ENCODE assay signal across 17 cellular contexts in the genomic region with DNA sequence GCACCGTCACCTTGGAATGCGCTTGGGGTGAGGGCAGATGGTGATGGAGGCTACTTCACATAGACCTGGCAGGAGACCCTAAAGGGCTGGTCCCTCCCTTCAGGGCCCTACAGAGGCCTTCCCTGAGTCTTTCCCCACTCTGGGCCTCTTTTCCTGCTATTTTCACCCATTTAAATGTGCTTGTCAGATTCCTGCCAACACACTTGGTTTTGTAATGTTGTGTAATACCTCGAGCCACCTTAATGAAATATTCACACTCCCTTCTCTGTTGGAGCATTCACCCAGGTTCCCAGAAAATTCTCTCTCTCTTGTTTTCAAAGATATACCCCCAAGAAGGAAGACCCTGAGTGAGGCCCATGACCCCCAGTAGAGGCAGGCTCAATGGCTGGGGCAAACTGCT.
DNase-seq lines count a peak whose midpoint lies in the region; ATAC-seq and TF ChIP-seq lines count a peak whose summit lies in the region.
"Had no signal": no experiment of that assay in that cellular context is flagged by ENCODE, and none has a peak within 500 bp of the region (broad histone marks: within the 10 kb centered on the region; RNA-seq: fewer than 3 reads in every experiment).

No MANE protein-coding gene starts in this region.

- ATAC-seq in activated T-helper 17 cell treated with anti-CD3 and anti-CD28 coated beads, Interleukin-2, amount 50 U/mL, for 72 hours (replicated peaks), result no peak
- ATAC-seq in right lobe of liver, result peak; percentile 52 to 79 (median 64)
- ATAC-seq: HCT116 had no signal

- TF ChIP-seq CTCF in esophagus squamous epithelium (IDR thresholded peaks at IDR 0.05) (no peak), right lobe of liver (IDR thresholded peaks at IDR 0.05) (no peak), ascending aorta (IDR thresholded peaks at IDR 0.05) (no peak)

- H3K4me3 Mint-ChIP-seq in activated T-helper 17 cell treated with anti-CD3 and anti-CD28 coated beads, Interleukin-2, amount 50 U/mL, for 72 hours, result no peak overlapping the region
- H3K4me3 Mint-ChIP-seq: activated CD4-positive, alpha-beta memory T cell treated with anti-CD3 and anti-CD28 coated beads, Interleukin-2, amount 10 ng/mL, durations not matched to agents 7 days and 5 days had no signal

- no peaks in the 10 kb centered on the region for H3K9me3 Mint-ChIP-seq in activated T-helper 17 cell treated with anti-CD3 and anti-CD28 coated beads, Interleukin-2, amount 50 U/mL, for 72 hours
- H3K9me3 Mint-ChIP-seq: activated CD4-positive, alpha-beta memory T cell treated with anti-CD3 and anti-CD28 coated beads, Interleukin-2, amount 10 ng/mL, durations not matched to agents 7 days and 5 days had no signal

- peak overlapping the region in 1 of 4 donors; percentile 14 for H3K4me3 ChIP-seq in esophagus squamous epithelium
- peak overlapping the region in 1 of 3 donors; percentile 31 for H3K4me3 ChIP-seq in right lobe of liver
- H3K4me3 ChIP-seq in skin epidermis, result no peak overlapping the region
- H3K4me3 ChIP-seq in ascending aorta, result no peak overlapping the region
- no peak overlapping the region for H3K4me3 ChIP-seq in MG63
- H3K4me3 ChIP-seq: body of pancreas, transverse colon had no signal

- H3K36me3 Mint-ChIP-seq in activated T-helper 17 cell treated with anti-CD3 and anti-CD28 coated beads, Interleukin-2, amount 50 U/mL, for 72 hours (ENCODE audit: low read depth), result no peaks in the 10 kb centered on the region

- intact Hi-C loops in esophagus squamous epithelium (cut with DNase I), result no loop called here
- intact Hi-C loops in right lobe of liver (cut with DNase I), result no loop called here
- intact Hi-C loops in ascending aorta (cut with DNase I), result no loop called here

- no peaks in the 10 kb centered on the region for H3K9me3 ChIP-seq in esophagus squamous epithelium
- no peaks in the 10 kb centered on the region for H3K9me3 ChIP-seq in right lobe of liver
- H3K9me3 ChIP-seq in ascending aorta, result no peaks in the 10 kb centered on the region
- H3K9me3 ChIP-seq in MG63, result no peaks in the 10 kb centered on the region
- H3K9me3 ChIP-seq: body of pancreas, transverse colon had no signal

- H3K36me3 ChIP-seq in esophagus squamous epithelium (no peaks in the 10 kb centered on the region), right lobe of liver (no peaks in the 10 kb centered on the region), ascending aorta (no peaks in the 10 kb centered on the region), MG63 (no peaks in the 10 kb centered on the region)
- H3K36me3 ChIP-seq: transverse colon had no signal

- 64 to 77% methylated on average over 2 to 3 of the region's 3 CpGs for WGBS in esophagus squamous epithelium, 2 donors
- WGBS in right lobe of liver (ENCODE audit: insufficient coverage, low coverage, low lambda C conversion rate, missing lambda C conversion rate), result 36% methylated on average over 1 of the region's 3 CpGs

- DNase-seq in esophagus squamous epithelium (lab: John Stamatoyannopoulos, UW), result no peak
- DNase-seq in right lobe of liver, result no peak
- no peak for DNase-seq in activated T-cell treated with anti-CD3 and anti-CD28 coated beads, Interleukin-2, amount 50 U/mL, for 1 hour
- DNase-seq in ascending aorta (ENCODE audit: low spot score in 2 of 2), result no peak
- DNase-seq in MG63, result no peak
- DNase-seq: cerebellar nuclear complex, DND-41, NCI-H1417 treated with DMSO at 0.1 percent for 48 hours, NCI-H2081 treated with DMSO at 0.1 percent for 48 hours had no signal

- H3K27ac ChIP-seq in esophagus squamous epithelium (peak overlapping the region in 3 of 4 donors; percentile 50 to 76 (median 62)), right lobe of liver (peak overlapping the region in 1 of 3 donors; percentile 26), skin epidermis (peak overlapping the region in 12 of 21 experiments; percentile 45 to 72 (median 56)), ascending aorta (no peak overlapping the region)
- H3K27ac ChIP-seq: body of pancreas, dorsolateral prefrontal cortex, KMS-11, transverse colon had no signal

- peak overlapping the region; percentile 13 for H3K27ac Mint-ChIP-seq in activated T-helper 17 cell treated with anti-CD3 and anti-CD28 coated beads, Interleukin-2, amount 50 U/mL, for 72 hours
- H3K27ac Mint-ChIP-seq: activated CD4-positive, alpha-beta memory T cell treated with anti-CD3 and anti-CD28 coated beads, Interleukin-2, amount 10 ng/mL, durations not matched to agents 7 days and 5 days had no signal

- peaks cover 0 to 12% (median 8%) of the 10 kb centered on the region in 3 donors for H3K4me1 ChIP-seq in esophagus squamous epithelium
- peaks cover 0 to 8% (median 0%) of the 10 kb centered on the region in 4 donors for H3K4me1 ChIP-seq in right lobe of liver
- no peaks in the 10 kb centered on the region for H3K4me1 ChIP-seq in ascending aorta
- H3K4me1 ChIP-seq: body of pancreas, transverse colon had no signal

- no peaks in the 10 kb centered on the region for H3K27me3 Mint-ChIP-seq in activated T-helper 17 cell treated with anti-CD3 and anti-CD28 coated beads, Interleukin-2, amount 50 U/mL, for 72 hours

- TF ChIP-seq POLR2A in esophagus squamous epithelium (IDR thresholded peaks at IDR 0.05) (no peak), right lobe of liver (IDR thresholded peaks at IDR 0.05) (no peak)

- no peaks in the 10 kb centered on the region for H3K4me1 Mint-ChIP-seq in activated T-helper 17 cell treated with anti-CD3 and anti-CD28 coated beads, Interleukin-2, amount 50 U/mL, for 72 hours
- H3K4me1 Mint-ChIP-seq: activated CD4-positive, alpha-beta memory T cell treated with anti-CD3 and anti-CD28 coated beads, Interleukin-2, amount 10 ng/mL, durations not matched to agents 7 days and 5 days had no signal

- H3K27me3 ChIP-seq in esophagus squamous epithelium (no peaks in the 10 kb centered on the region), right lobe of liver (no peaks in the 10 kb centered on the region), ascending aorta (no peaks in the 10 kb centered on the region), MG63 (no peaks in the 10 kb centered on the region)
- H3K27me3 ChIP-seq: body of pancreas, transverse colon had no signal

Comparison
In these comparisons a context has a peak if more than half of its experiments do, and no peak if none do; other contexts are left out.
1. H3K27ac ChIP-seq: peak in esophagus squamous epithelium (3 of 4) and skin epidermis (12 of 21); none in ascending aorta (0 of 2).